8 cellular contexts compared by ENCODE assay signal in genomic region chr3:121545564-121546455, GRCh38. TPM values are rescaled to one million over a fixed set of nuclear protein-coding genes. Genes with fewer than 3 reads are reported as not detected.
A peak's percentile ranks its signal among the peaks of the same experiment; 100 is the strongest.
DNase-seq lines count a peak whose midpoint lies in the region; ATAC-seq and TF ChIP-seq lines count a peak whose summit lies in the region.

TSS of gene POLQ (minus strand) at chr3:121545988. CDS start at chr3:121545877, 111 bp downstream.

- in situ Hi-C loops in GM23248 (cut with MboI): no loop called here

- H3K4me3 ChIP-seq in DND-41 (ENCODE audit: low read depth in 1 of 2, low read length in 2 of 2) (peak within 1 kb of the TSS; percentile 85 to 94), GM23248 (peak within 1 kb of the TSS; percentile 91), fibroblast of lung (replicated peaks in 1 of 4; ENCODE audit: control extremely low read depth in 1 of 4, insufficient read depth in 1 of 4, low read depth in 3 of 4, low read length in 4 of 4) (peak within 1 kb of the TSS; percentile 67 to 96 (median 76))
- H3K4me3 ChIP-seq in naive thymus-derived CD4-positive, alpha-beta T cell (ENCODE audit: low read length): peak within 1 kb of the TSS; percentile 81

- H3F3A ChIP-seq in GM23248 (ENCODE audit: insufficient read depth): no peaks in the 10 kb centered on the region; the same call in 1 of the 2 replicates

- WGBS in GM23248 (ENCODE audit: low coverage in 1 of 2, low lambda C conversion rate in 2 of 2, missing lambda C conversion rate in 2 of 2), 2 experiments: 1% methylated on average over 41 to 42 of the region's 42 CpGs

- POLR2A ChIA-PET in naive thymus-derived CD4-positive, alpha-beta T cell (lab: Charles Lee): interaction anchor here (0.6 to 2.1 kb wide), 7 partner anchors 114 to 1196 kb away, joined by 3 to 9 read pairs (median 3); partner anchors contain the start of genes HCLS1 and WDR5B

- peaks cover 9% of the 10 kb centered on the region for H3K36me3 Mint-ChIP-seq in activated T-helper 1 cell treated with anti-CD3 and anti-CD28 coated beads, Interleukin-12 subunit alpha, Interleukin-12 subunit beta, Interleukin-2, Interleukin-4 antibody, amounts not matched to agents 30 ng/mL and 10 ng/mL and 1 ng/mL, durations not matched to agents 14 hours and 24 hours and 36 hours (ENCODE audit: low read depth)
- peaks cover 0 to 2% (median 0%) of the 10 kb centered on the region in 5 donors for H3K36me3 Mint-ChIP-seq in naive thymus-derived CD4-positive, alpha-beta T cell
- peaks cover 2 to 5% of the 10 kb centered on the region in 2 donors for H3K36me3 Mint-ChIP-seq in stimulated activated naive B cell treated with anti-CD40 and anti-IgM and Interleukin-4, amounts not matched to agents 10 μg/mL and 1 μg/mL and 100 μg/mL, for 72 hours

- H3K4me2 ChIP-seq in DND-41 (ENCODE audit: insufficient read depth, low read length): peak within 1 kb of the TSS; percentile 89
- peak within 1 kb of the TSS; percentile 99 for H3K4me2 ChIP-seq in GM23248 (ENCODE audit: unreplicated experiment)
- H3K4me2 ChIP-seq in fibroblast of lung (ENCODE audit: extremely low read depth, insufficient read depth, low read length): peak within 1 kb of the TSS; percentile 100

- TF ChIP-seq CTCF in DND-41 (IDR thresholded peaks at IDR 0.05; ENCODE audit: borderline replicate concordance, extremely low read depth, low read length, poor library complexity, severe bottlenecking) (no peak), fibroblast of lung (conservative IDR thresholded peaks at IDR 0.05 in 1 of 2, IDR thresholded peaks at IDR 0.05 in 1 of 2; ENCODE audit: low read depth in 1 of 2, low read length in 2 of 2) (no peak)

- H3K27ac Mint-ChIP-seq in activated T-helper 1 cell treated with anti-CD3 and anti-CD28 coated beads, Interleukin-12 subunit alpha, Interleukin-12 subunit beta, Interleukin-2, Interleukin-4 antibody, amounts not matched to agents 30 ng/mL and 10 ng/mL and 1 ng/mL, durations not matched to agents 14 hours and 24 hours and 36 hours: peak within 1 kb of the TSS; percentile 88
- peak within 1 kb of the TSS; percentile 84 to 97 (median 94) for H3K27ac Mint-ChIP-seq in naive thymus-derived CD4-positive, alpha-beta T cell
- peak within 1 kb of the TSS; percentile 86 for H3K27ac Mint-ChIP-seq in stimulated activated naive B cell treated with anti-CD40 and anti-IgM and Interleukin-4, amounts not matched to agents 10 μg/mL and 1 μg/mL and 100 μg/mL, for 72 hours

- H2AFZ ChIP-seq in DND-41 (ENCODE audit: low read depth, low read length) (peak within 1 kb of the TSS; percentile 99), GM23248 (peak within 1 kb of the TSS; percentile 100), fibroblast of lung (ENCODE audit: low read length) (peak within 1 kb of the TSS; percentile 100)

- H4K20me1 ChIP-seq in DND-41 (ENCODE audit: insufficient read depth, low read length): 0 out of 2 replicates have a peak, but pooled peaks cover 2% of the 10 kb centered on the region
- no peaks in the 10 kb centered on the region for H4K20me1 ChIP-seq in GM23248 (ENCODE audit: insufficient read depth)
- no peaks in the 10 kb centered on the region for H4K20me1 ChIP-seq in fibroblast of lung (ENCODE audit: control insufficient read depth, extremely low read depth, insufficient read depth, low read length)

- H3K36me3 ChIP-seq in DND-41 (ENCODE audit: insufficient read depth, low read length) (peaks cover 24% of the 10 kb centered on the region), GM23248 (ENCODE audit: low read depth) (no peaks in the 10 kb centered on the region), fibroblast of lung (ENCODE audit: control insufficient read depth, insufficient read depth, low read length) (no peaks in the 10 kb centered on the region)
- H3K36me3 ChIP-seq in naive thymus-derived CD4-positive, alpha-beta T cell (ENCODE audit: control insufficient read depth in 2 of 3, insufficient read depth in 3 of 3, low read length in 3 of 3): no peaks in the 10 kb centered on the region

- peak within 1 kb of the TSS; percentile 89 for H3K4me3 Mint-ChIP-seq in activated T-helper 1 cell treated with anti-CD3 and anti-CD28 coated beads, Interleukin-12 subunit alpha, Interleukin-12 subunit beta, Interleukin-2, Interleukin-4 antibody, amounts not matched to agents 30 ng/mL and 10 ng/mL and 1 ng/mL, durations not matched to agents 14 hours and 24 hours and 36 hours
- H3K4me3 Mint-ChIP-seq in naive thymus-derived CD4-positive, alpha-beta T cell: peak within 1 kb of the TSS; percentile 87 to 95 (median 92)
- H3K4me3 Mint-ChIP-seq in stimulated activated naive B cell treated with anti-CD40 and anti-IgM and Interleukin-4, amounts not matched to agents 10 μg/mL and 1 μg/mL and 100 μg/mL, for 72 hours: peak within 1 kb of the TSS; percentile 84 to 85

- H3K9me3 ChIP-seq in DND-41 (ENCODE audit: insufficient read depth, low read length, severe bottlenecking): no peaks in the 10 kb centered on the region
- H3K9me3 ChIP-seq in GM23248 (ENCODE audit: low read depth): no peaks in the 10 kb centered on the region
- H3K9me3 ChIP-seq in fibroblast of lung (ENCODE audit: control insufficient read depth, insufficient read depth, low read depth, low read length): no peaks in the 10 kb centered on the region
- no peaks in the 10 kb centered on the region for H3K9me3 ChIP-seq in naive thymus-derived CD4-positive, alpha-beta T cell (ENCODE audit: control insufficient read depth in 2 of 3, low read length in 3 of 3)

- no peaks in the 10 kb centered on the region for H3K27me3 ChIP-seq in DND-41 (ENCODE audit: insufficient read depth, low read length, poor library complexity)
- no peaks in the 10 kb centered on the region for H3K27me3 ChIP-seq in GM23248 (replicated peaks; ENCODE audit: insufficient read depth)
- no peaks in the 10 kb centered on the region for H3K27me3 ChIP-seq in fibroblast of lung (ENCODE audit: control insufficient read depth, insufficient read depth, low read length)
- H3K27me3 ChIP-seq in naive thymus-derived CD4-positive, alpha-beta T cell (ENCODE audit: control insufficient read depth in 2 of 2, insufficient read depth in 2 of 2, low read length in 2 of 2): no peaks in the 10 kb centered on the region

- H3K27ac ChIP-seq in DND-41 (ENCODE audit: low read length) (peak within 1 kb of the TSS; percentile 89), GM23248 (peak within 1 kb of the TSS; percentile 52), fibroblast of lung (ENCODE audit: insufficient read depth, low read length) (peak within 1 kb of the TSS; percentile 66)
- H3K27ac ChIP-seq in naive thymus-derived CD4-positive, alpha-beta T cell (ENCODE audit: low read depth, low read length): peak within 1 kb of the TSS; percentile 70

- H3K79me2 ChIP-seq in DND-41 (ENCODE audit: insufficient read depth, low read length) (peaks cover 46% of the 10 kb centered on the region), GM23248 (ENCODE audit: insufficient read depth) (peaks cover 27% of the 10 kb centered on the region), fibroblast of lung (ENCODE audit: control insufficient read depth, insufficient read depth, low read length) (peaks cover 25% of the 10 kb centered on the region)

- CTCF ChIA-PET in naive thymus-derived CD4-positive, alpha-beta T cell (lab: Charles Lee): interaction anchor here (0.7 to 1.9 kb wide), 7 partner anchors 15 to 1656 kb away, joined by 3 to 5 read pairs (median 3); partner anchors contain the start of gene SEC22A

- peak within 1 kb of the TSS; percentile 84 for H3K9ac ChIP-seq in DND-41 (ENCODE audit: low read depth, low read length)
- H3K9ac ChIP-seq in GM23248: peak within 1 kb of the TSS; percentile 77
- H3K9ac ChIP-seq in fibroblast of lung (ENCODE audit: insufficient read depth, low read length): peak within 1 kb of the TSS; percentile 61

- peaks cover 32% of the 10 kb centered on the region for H3K4me1 Mint-ChIP-seq in activated T-helper 1 cell treated with anti-CD3 and anti-CD28 coated beads, Interleukin-12 subunit alpha, Interleukin-12 subunit beta, Interleukin-2, Interleukin-4 antibody, amounts not matched to agents 30 ng/mL and 10 ng/mL and 1 ng/mL, durations not matched to agents 14 hours and 24 hours and 36 hours (ENCODE audit: low read depth)
- peaks cover 6 to 38% (median 10%) of the 10 kb centered on the region in 7 donors for H3K4me1 Mint-ChIP-seq in naive thymus-derived CD4-positive, alpha-beta T cell
- peaks cover 12 to 35% of the 10 kb centered on the region in 2 donors for H3K4me1 Mint-ChIP-seq in stimulated activated naive B cell treated with anti-CD40 and anti-IgM and Interleukin-4, amounts not matched to agents 10 μg/mL and 1 μg/mL and 100 μg/mL, for 72 hours

- intact Hi-C loops in activated T-helper 1 cell treated with anti-CD3 and anti-CD28 coated beads, Interleukin-12 subunit alpha, Interleukin-12 subunit beta, Interleukin-2, Interleukin-4 antibody, amounts not matched to agents 30 ng/mL and 10 ng/mL and 1 ng/mL, durations not matched to agents 14 hours and 24 hours and 36 hours (cut with micrococcal nuclease): loop anchor here (1.0 to 10.0 kb wide), 19 partner anchors 114 to 1869 kb away; partner anchors contain the start of genes COX17, EAF2, FAM162A and GOLGB1
- intact Hi-C loops in naive thymus-derived CD4-positive, alpha-beta T cell (cut with micrococcal nuclease): loop anchor here (1.0 to 10.0 kb wide), 30 partner anchors 113 to 1943 kb away; partner anchors contain the start of genes DTX3L (in 2 of the 2), EAF2 (in 2 of the 2), FAM162A (in 2 of the 2) and GOLGB1 (in 2 of the 2)

- peaks cover 28% of the 10 kb centered on the region for H3K4me1 ChIP-seq in DND-41 (ENCODE audit: insufficient read depth, low read length)
- H3K4me1 ChIP-seq in GM23248 (ENCODE audit: insufficient read depth): peaks cover 6% of the 10 kb centered on the region; the same call in 1 of the 2 replicates
- peaks cover 2% of the 10 kb centered on the region for H3K4me1 ChIP-seq in fibroblast of lung (ENCODE audit: control insufficient read depth, extremely low read depth, insufficient read depth, low read length)
- peaks cover 0 to 5% of the 10 kb centered on the region in 2 donors for H3K4me1 ChIP-seq in naive thymus-derived CD4-positive, alpha-beta T cell (ENCODE audit: control insufficient read depth in 2 of 2, insufficient read depth in 2 of 2, low read length in 2 of 2)

- H3K27me3 Mint-ChIP-seq in activated T-helper 1 cell treated with anti-CD3 and anti-CD28 coated beads, Interleukin-12 subunit alpha, Interleukin-12 subunit beta, Interleukin-2, Interleukin-4 antibody, amounts not matched to agents 30 ng/mL and 10 ng/mL and 1 ng/mL, durations not matched to agents 14 hours and 24 hours and 36 hours (ENCODE audit: insufficient read depth): peaks cover 2% of the 10 kb centered on the region
- no peaks in the 10 kb centered on the region for H3K27me3 Mint-ChIP-seq in naive thymus-derived CD4-positive, alpha-beta T cell
- H3K27me3 Mint-ChIP-seq in stimulated activated naive B cell treated with anti-CD40 and anti-IgM and Interleukin-4, amounts not matched to agents 10 μg/mL and 1 μg/mL and 100 μg/mL, for 72 hours: no peaks in the 10 kb centered on the region

- no peaks in the 10 kb centered on the region for H3K9me2 ChIP-seq in GM23248 (ENCODE audit: insufficient read depth)

- peak; percentile 96 for ATAC-seq in DND-41 (ENCODE audit: insufficient read depth, low read depth)
- ATAC-seq in naive thymus-derived CD4-positive, alpha-beta T cell: peak; percentile 99
- ATAC-seq in stimulated activated naive B cell treated with anti-CD40 and anti-IgM and Interleukin-4, amounts not matched to agents 10 μg/mL and 1 μg/mL and 100 μg/mL, for 72 hours (replicated peaks): peak; percentile 90

- DNase-seq in DND-41: peak; percentile 91
- DNase-seq in GM23248: peak; percentile 98
- peak; percentile 95 to 97 for DNase-seq in Kasumi-1 (lab: John Stamatoyannopoulos, UW)
- peak; percentile 96 for DNase-seq in RPMI7951 (ENCODE audit: low read depth)
- peak; percentile 83 for DNase-seq in activated T-helper 1 cell treated with anti-CD3 and anti-CD28 coated beads, Interleukin-12 subunit alpha, Interleukin-12 subunit beta, Interleukin-2, Interleukin-4 antibody, amounts not matched to agents 30 ng/mL and 10 ng/mL and 1 ng/mL, durations not matched to agents 14 hours and 24 hours and 36 hours (ENCODE audit: low spot score)
- DNase-seq in fibroblast of lung (ENCODE audit: low read depth in 2 of 2): peak; percentile 96
- peak; percentile 64 to 89 (median 82) for DNase-seq in naive thymus-derived CD4-positive, alpha-beta T cell
- peak; percentile 85 for DNase-seq in stimulated activated naive B cell treated with anti-CD40 and anti-IgM and Interleukin-4, amounts not matched to agents 10 μg/mL and 1 μg/mL and 100 μg/mL, for 72 hours

- H3K9me3 Mint-ChIP-seq in activated T-helper 1 cell treated with anti-CD3 and anti-CD28 coated beads, Interleukin-12 subunit alpha, Interleukin-12 subunit beta, Interleukin-2, Interleukin-4 antibody, amounts not matched to agents 30 ng/mL and 10 ng/mL and 1 ng/mL, durations not matched to agents 14 hours and 24 hours and 36 hours: no peaks in the 10 kb centered on the region
- H3K9me3 Mint-ChIP-seq in naive thymus-derived CD4-positive, alpha-beta T cell: no peaks in the 10 kb centered on the region
- no peaks in the 10 kb centered on the region for H3K9me3 Mint-ChIP-seq in stimulated activated naive B cell treated with anti-CD40 and anti-IgM and Interleukin-4, amounts not matched to agents 10 μg/mL and 1 μg/mL and 100 μg/mL, for 72 hours

RNA-seq across cellular contexts. Expression of gene POLQ, which starts in this region (rescaled TPM):
- total RNA-seq in GM23248 (2014; rRNA removed; shearing (Covaris generic)): 1.6 and 2.5 TPM in 2 replicates
- polyA plus RNA-seq in GM23248 (2016; fragmentation: Nextera tagmentation; extraction: Ambion mirVana) (0.81 and 1.0 TPM in 2 replicates), fibroblast of lung (1.1 and 4.1 TPM in 2 replicates)
- 9.9 and 10.9 TPM in 2 replicates for total RNA-seq in RPMI7951 (2014; rRNA removed; shearing (Covaris generic))
- total RNA-seq in activated T-helper 1 cell treated with anti-CD3 and anti-CD28 coated beads, Interleukin-12 subunit alpha, Interleukin-12 subunit beta, Interleukin-2, Interleukin-4 antibody, amounts not matched to agents 30 ng/mL and 10 ng/mL and 1 ng/mL, durations not matched to agents 14 hours and 24 hours and 36 hours: 29.0 and 30.1 TPM in 2 replicates
- total RNA-seq in fibroblast of lung: 3.3 and 4.1 TPM in 2 replicates
- 0.79 and 3.0 TPM in 2 replicates for polyA plus RNA-seq in fibroblast of lung (2012)
- polyA minus RNA-seq in fibroblast of lung (ENCODE audit: low replicate concordance): 0.31 and 0.96 TPM in 2 replicates
- total RNA-seq in naive thymus-derived CD4-positive, alpha-beta T cell: 10 to 100 TPM in 1 of 5 experiments, under 1 TPM in 4; 0.17 to 26.6 (median 0.38) TPM
- under 1 TPM; 0.04 to 0.09 TPM for polyA plus RNA-seq in naive thymus-derived CD4-positive, alpha-beta T cell

Comparison
In these comparisons a context has a peak if more than half of its experiments do, and no peak if none do; other contexts are left out.
1. Peak in every context shown above with its lines: DNase-seq, ATAC-seq, H3K4me3 ChIP-seq and H3K27ac ChIP-seq.